In the genomic region with DNA sequence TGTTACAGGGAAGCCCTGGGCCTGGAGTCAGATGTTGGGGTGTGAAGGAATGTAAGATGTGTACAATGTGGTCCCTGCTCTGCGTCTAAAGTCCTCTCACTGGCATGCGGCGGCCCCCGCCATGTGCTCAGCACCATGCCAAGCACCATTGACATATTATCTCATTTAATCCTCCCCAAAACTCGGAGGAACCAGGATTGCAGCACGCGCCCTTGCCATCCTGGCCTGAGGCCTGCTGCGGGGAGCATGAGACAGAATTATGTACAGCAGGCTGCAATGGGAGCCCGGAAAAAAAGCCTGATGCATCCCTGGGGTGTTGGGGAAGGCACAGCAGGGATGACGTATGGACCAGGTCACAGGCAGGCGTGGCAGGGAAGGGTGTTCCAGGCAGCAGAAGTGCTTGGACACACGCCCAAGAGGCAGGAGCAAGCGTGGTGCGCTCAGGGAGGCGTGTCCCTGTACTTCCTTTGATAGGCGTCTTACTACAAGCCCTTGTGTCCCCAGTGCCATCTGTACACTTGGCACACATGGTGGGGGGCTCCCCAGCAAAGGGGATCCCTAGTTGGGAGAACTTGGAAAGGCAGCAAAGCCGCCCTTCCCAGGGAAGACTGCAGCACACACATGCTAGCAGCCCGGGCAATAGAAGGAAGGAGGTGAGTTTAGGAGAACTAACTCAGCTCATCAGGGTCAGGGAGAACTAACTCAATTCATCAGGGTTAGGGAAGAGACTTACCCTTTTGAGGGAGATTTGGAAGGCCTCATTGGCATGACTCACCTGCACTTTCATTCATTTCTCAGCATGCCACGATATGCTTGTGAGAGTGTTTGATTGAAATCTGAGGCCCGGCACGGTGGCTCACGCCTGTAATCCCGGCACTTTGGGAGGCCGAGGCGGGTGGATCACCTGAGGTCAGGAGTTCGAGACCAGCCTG, we compare ENCODE assay signal across 11 cellular contexts. TPM values are rescaled to one million over a fixed set of nuclear protein-coding genes. Genes with fewer than 3 reads are reported as not detected.
A peak's percentile ranks its signal among the peaks of the same experiment; 100 is the strongest.
DNase-seq lines count a peak whose midpoint lies in the region; ATAC-seq and TF ChIP-seq lines count a peak whose summit lies in the region.
"Had no signal": no experiment of that assay in that cellular context is flagged by ENCODE, and none has a peak within 500 bp of the region (broad histone marks: within the 10 kb centered on the region; RNA-seq: fewer than 3 reads in every experiment).

No MANE protein-coding gene starts in this region.

- no peak for TF ChIP-seq CTCF in HFFc6 (IDR thresholded peaks at IDR 0.05)
- no peak for TF ChIP-seq CTCF in right atrium auricular region (IDR thresholded peaks at IDR 0.05)
- TF ChIP-seq CTCF in chondrocyte (IDR thresholded peaks at IDR 0.05), result no peak

- H3K36me3 Mint-ChIP-seq in HFFc6 (ENCODE audit: low read depth), result peaks cover 8% of the 10 kb centered on the region
- no peaks in the 10 kb centered on the region for H3K36me3 Mint-ChIP-seq in chondrocyte (ENCODE audit: low read depth)
- H3K36me3 Mint-ChIP-seq: activated naive CD8-positive, alpha-beta T cell treated with anti-CD3 and anti-CD28 coated beads, Interleukin-2, amount 10 ng/mL, durations not matched to agents 7 days and 5 days had no signal

- H3K27ac ChIP-seq in right atrium auricular region, result no peak overlapping the region
- H3K27ac ChIP-seq in temporal lobe (ENCODE audit: low read depth, low read length), result peak overlapping the region; percentile 75

- H3K9ac ChIP-seq in adipocyte (ENCODE audit: low read length), result no peak overlapping the region

- peak overlapping the region; percentile 69 for H3K27ac Mint-ChIP-seq in HFFc6
- no peak overlapping the region for H3K27ac Mint-ChIP-seq in chondrocyte (ENCODE audit: unreplicated experiment)
- H3K27ac Mint-ChIP-seq: activated naive CD8-positive, alpha-beta T cell treated with anti-CD3 and anti-CD28 coated beads, Interleukin-2, amount 10 ng/mL, durations not matched to agents 7 days and 5 days; T-helper 17 cell had no signal

- no peaks in the 10 kb centered on the region for H3K36me3 ChIP-seq in adipocyte (ENCODE audit: control insufficient read depth, insufficient read depth, low read length, severe bottlenecking)
- H3K36me3 ChIP-seq in right atrium auricular region, result no peaks in the 10 kb centered on the region

- H3K4me3 Mint-ChIP-seq in HFFc6 (peak overlapping the region; percentile 42; the same call in 1 of the 2 replicates), chondrocyte (ENCODE audit: unreplicated experiment) (no peak overlapping the region)
- H3K4me3 Mint-ChIP-seq: activated naive CD8-positive, alpha-beta T cell treated with anti-CD3 and anti-CD28 coated beads, Interleukin-2, amount 10 ng/mL, durations not matched to agents 7 days and 5 days; T-helper 17 cell had no signal

- DNase-seq in HFFc6, result peak; percentile 11
- no peak for DNase-seq in adipocyte (ENCODE audit: low read depth)
- DNase-seq in right atrium auricular region (ENCODE audit: low spot score), result peak; percentile 63
- DNase-seq in cortex of kidney (lab: John Stamatoyannopoulos, UW), result no peak
- no peak for DNase-seq in chondrocyte (ENCODE audit: low spot score)
- DNase-seq in SKM-1 treated with dmso at 0.1 percent for 144 hours (lab: John Stamatoyannopoulos, UW; ENCODE audit: unreplicated experiment), result no peak
- DNase-seq: activated naive CD8-positive, alpha-beta T cell treated with anti-CD3 and anti-CD28 coated beads, Interleukin-2, amount 10 ng/mL, durations not matched to agents 7 days and 5 days; T-helper 17 cell had no signal

- no peaks in the 10 kb centered on the region; the same call in 1 of the 2 replicates for H3K27me3 Mint-ChIP-seq in HFFc6 (ENCODE audit: insufficient read depth)
- peaks cover 2% of the 10 kb centered on the region for H3K27me3 Mint-ChIP-seq in chondrocyte (ENCODE audit: low read depth)
- H3K27me3 Mint-ChIP-seq: T-helper 17 cell had no signal

- H3K4me3 ChIP-seq in adipocyte (ENCODE audit: low read length) (peak overlapping the region; percentile 20), right atrium auricular region (no peak overlapping the region)
- H3K4me3 ChIP-seq: GM12878 had no signal

- H3K9me3 Mint-ChIP-seq in HFFc6, result no peaks in the 10 kb centered on the region
- no peaks in the 10 kb centered on the region for H3K9me3 Mint-ChIP-seq in chondrocyte (ENCODE audit: low read depth)
- H3K9me3 Mint-ChIP-seq: activated naive CD8-positive, alpha-beta T cell treated with anti-CD3 and anti-CD28 coated beads, Interleukin-2, amount 10 ng/mL, durations not matched to agents 7 days and 5 days had no signal

- H3K4me1 Mint-ChIP-seq in HFFc6 (ENCODE audit: low read depth) (peaks cover 53% of the 10 kb centered on the region), chondrocyte (ENCODE audit: low read depth) (peaks cover 45% of the 10 kb centered on the region)

- H3K9me3 ChIP-seq in adipocyte (ENCODE audit: control insufficient read depth, low read length), result no peaks in the 10 kb centered on the region
- H3K9me3 ChIP-seq in right atrium auricular region, result no peaks in the 10 kb centered on the region

- no peaks in the 10 kb centered on the region for H3K27me3 ChIP-seq in adipocyte (replicated peaks; ENCODE audit: control insufficient read depth, insufficient read depth, low read length)
- H3K27me3 ChIP-seq in right atrium auricular region, result no peaks in the 10 kb centered on the region

- H3K4me1 ChIP-seq in adipocyte (ENCODE audit: control insufficient read depth, insufficient read depth, low read length), result peaks cover 38% of the 10 kb centered on the region
- H3K4me1 ChIP-seq in right atrium auricular region, result peaks cover 0 to 40% of the 10 kb centered on the region in 2 donors

- no peak for ATAC-seq in GM18498 (IDR thresholded peaks at IDR 0.05; ENCODE audit: unreplicated experiment)
- ATAC-seq: GM12878, T-helper 17 cell had no signal

RNA-seq across cellular contexts. Expression of gene EVI5L, which starts 3.5 kb away (rescaled TPM):
- 10 to 100 TPM; 26.4 to 33.0 (median 27.7) TPM for total RNA-seq in HFFc6 (2021; fragmentation: NEBNext Ultra II Directional; extraction: Animal tissue kit (Norgen Biotek cat#: 25700))
- total RNA-seq in right atrium auricular region (10 to 100 TPM; 14.2 to 17.4 TPM), temporal lobe (49.4 TPM), chondrocyte (27.4 to 30.6 TPM (median 28.4 TPM) in 3 replicates)

RNA-seq across cellular contexts. Expression of gene PRR36, which starts 40.7 kb away (rescaled TPM):
- under 1 TPM in 4 of 6 experiments, not detected in 2; 0.05 to 0.18 (median 0.09) TPM for total RNA-seq in HFFc6 (2021; fragmentation: NEBNext Ultra II Directional; extraction: Animal tissue kit (Norgen Biotek cat#: 25700))
- total RNA-seq in right atrium auricular region, result not detected
- 7.4 TPM for total RNA-seq in temporal lobe
- 0.22 to 0.80 TPM (median 0.38 TPM) in 3 replicates for total RNA-seq in chondrocyte
- total RNA-seq: GM12878 had no signal

RNA-seq across cellular contexts. Expression of gene LRRC8E, which starts 54.8 kb away (rescaled TPM):
- 1 to 10 TPM; 4.9 to 7.3 (median 6.1) TPM for total RNA-seq in HFFc6 (2021; fragmentation: NEBNext Ultra II Directional; extraction: Animal tissue kit (Norgen Biotek cat#: 25700))
- total RNA-seq in right atrium auricular region (1 to 10 TPM; 1.5 to 2.1 TPM), temporal lobe (under 0.01 TPM), chondrocyte (1.9 to 6.9 TPM (median 4.8 TPM) in 3 replicates)
- total RNA-seq: activated naive CD8-positive, alpha-beta T cell treated with anti-CD3 and anti-CD28 coated beads, Interleukin-2, amount 10 ng/mL, durations not matched to agents 7 days and 5 days; GM12878; T-helper 17 cell had no signal

Comparison
In these comparisons a context has a peak if more than half of its experiments do, and no peak if none do; other contexts are left out.
1. DNase-seq: peak in HFFc6 (single experiment) and right atrium auricular region (single experiment); none in adipocyte (single experiment), cortex of kidney (single experiment), chondrocyte (single experiment) and SKM-1 treated with dmso at 0.1 percent for 144 hours (single experiment).